Comparison of ENCODE assay signal across 1 cellular context in the genomic region with DNA sequence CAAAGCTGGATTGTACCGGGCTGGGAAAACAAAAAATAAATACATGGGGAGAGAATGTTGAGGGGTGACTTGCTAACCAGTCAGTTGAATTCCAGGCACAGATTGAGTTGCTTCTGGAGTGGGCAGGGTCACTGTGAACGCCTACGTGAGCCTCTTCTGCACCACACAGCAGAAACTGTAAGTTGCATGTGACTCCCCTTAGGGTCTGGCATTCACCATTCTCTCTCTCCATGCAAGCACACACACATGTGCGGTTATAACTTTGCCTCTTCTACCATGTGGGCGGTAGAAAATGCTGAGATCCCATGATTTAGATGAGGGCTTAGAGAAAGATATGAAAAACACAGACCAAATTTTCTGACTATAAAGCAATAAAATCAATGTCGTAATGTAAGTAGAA.
TF ChIP-seq lines count a peak whose summit lies in the region.

No MANE protein-coding gene starts in this region.

TF ChIP-seq in HepG2, 621 proteins besides CTCF, POLR2A, EP300 and RAD21 (continued from another document):
- TF ChIP-seq, protein P1, sequence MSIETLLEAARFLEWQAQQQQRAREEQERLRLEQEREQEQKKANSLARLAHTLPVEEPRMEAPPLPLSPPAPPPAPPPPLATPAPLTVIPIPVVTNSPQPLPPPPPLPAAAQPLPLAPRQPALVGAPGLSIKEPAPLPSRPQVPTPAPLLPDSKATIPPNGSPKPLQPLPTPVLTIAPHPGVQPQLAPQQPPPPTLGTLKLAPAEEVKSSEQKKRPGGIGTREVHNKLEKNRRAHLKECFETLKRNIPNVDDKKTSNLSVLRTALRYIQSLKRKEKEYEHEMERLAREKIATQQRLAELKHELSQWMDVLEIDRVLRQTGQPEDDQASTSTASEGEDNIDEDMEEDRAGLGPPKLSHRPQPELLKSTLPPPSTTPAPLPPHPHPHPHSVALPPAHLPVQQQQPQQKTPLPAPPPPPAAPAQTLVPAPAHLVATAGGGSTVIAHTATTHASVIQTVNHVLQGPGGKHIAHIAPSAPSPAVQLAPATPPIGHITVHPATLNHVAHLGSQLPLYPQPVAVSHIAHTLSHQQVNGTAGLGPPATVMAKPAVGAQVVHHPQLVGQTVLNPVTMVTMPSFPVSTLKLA (IDR thresholded peaks at IDR 0.05): peak; percentile 69
- TF ChIP-seq, protein P2, sequence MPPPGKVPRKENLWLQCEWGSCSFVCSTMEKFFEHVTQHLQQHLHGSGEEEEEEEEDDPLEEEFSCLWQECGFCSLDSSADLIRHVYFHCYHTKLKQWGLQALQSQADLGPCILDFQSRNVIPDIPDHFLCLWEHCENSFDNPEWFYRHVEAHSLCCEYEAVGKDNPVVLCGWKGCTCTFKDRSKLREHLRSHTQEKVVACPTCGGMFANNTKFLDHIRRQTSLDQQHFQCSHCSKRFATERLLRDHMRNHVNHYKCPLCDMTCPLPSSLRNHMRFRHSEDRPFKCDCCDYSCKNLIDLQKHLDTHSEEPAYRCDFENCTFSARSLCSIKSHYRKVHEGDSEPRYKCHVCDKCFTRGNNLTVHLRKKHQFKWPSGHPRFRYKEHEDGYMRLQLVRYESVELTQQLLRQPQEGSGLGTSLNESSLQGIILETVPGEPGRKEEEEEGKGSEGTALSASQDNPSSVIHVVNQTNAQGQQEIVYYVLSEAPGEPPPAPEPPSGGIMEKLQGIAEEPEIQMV (CRISPR knock-in tag; IDR thresholded peaks at IDR 0.05; ENCODE audit: low read depth): no peak
- TF ChIP-seq SKI (IDR thresholded peaks at IDR 0.05; ENCODE audit: partially characterized antibody): no peak
